In the genomic region with DNA sequence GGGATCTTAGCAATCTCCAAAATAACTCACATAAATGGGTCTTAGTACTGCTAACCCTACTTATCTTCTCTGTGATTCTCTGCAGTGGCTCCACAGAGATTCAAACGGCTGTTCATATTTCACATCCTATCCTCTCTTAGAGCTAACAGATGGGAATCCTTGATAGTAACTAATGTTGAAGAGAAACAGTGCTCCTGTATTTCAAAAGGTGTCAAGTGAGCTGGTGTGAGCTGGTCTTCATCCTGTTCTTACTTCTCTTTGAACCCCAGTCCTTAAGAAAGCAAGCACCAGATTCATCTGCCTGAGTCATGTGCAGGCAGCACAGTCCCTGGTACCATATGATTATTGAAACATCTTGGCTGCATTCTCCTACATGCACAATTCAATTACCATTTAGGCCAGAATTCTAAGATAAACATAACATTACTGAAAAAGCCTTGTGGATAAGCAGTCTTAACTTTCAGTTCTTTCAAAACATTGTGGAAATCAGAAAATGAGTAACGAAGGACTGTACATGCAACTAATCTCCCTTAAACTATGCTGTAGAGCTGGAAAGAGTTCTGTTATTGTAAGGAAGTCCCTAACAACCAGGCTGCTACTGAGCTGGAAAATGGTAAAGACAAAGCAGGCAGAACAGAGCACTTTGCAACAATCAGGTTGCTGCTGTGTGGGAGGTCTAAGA, we compare ENCODE assay signal across 15 cellular contexts.
DNase-seq lines count a peak whose midpoint lies in the region; ATAC-seq and TF ChIP-seq lines count a peak whose summit lies in the region.
"Had no signal": no experiment of that assay in that cellular context is flagged by ENCODE, and none has a peak within 500 bp of the region (broad histone marks: within the 10 kb centered on the region; RNA-seq: fewer than 3 reads in every experiment).

No MANE protein-coding gene starts in this region.

- peak; percentile 80 for DNase-seq in adipocyte (ENCODE audit: low read depth)
- DNase-seq in fibroblast of gingiva (ENCODE audit: low read depth) = peak; percentile 80
- DNase-seq in mucosa of descending colon = no peak
- DNase-seq in aorta = no peak
- DNase-seq in iPS-NIHi11 (ENCODE audit: low spot score) = no peak
- DNase-seq in NCI-H1048 (lab: John Stamatoyannopoulos, UW) = no peak
- DNase-seq: activated B cell treated with CpG ODN at 0.5 μM for 24 hours; adrenal gland; erythroblast; GF-D8; MG63; stimulated activated CD4-positive, alpha-beta T cell treated with anti-CD3 and anti-CD28 coated beads, Interleukin-4, amount 100 ng/mL, for 24 hours; T-helper 2 cell had no signal

- no peak overlapping the region for H3K9ac ChIP-seq in adipocyte (ENCODE audit: low read length)
- H3K9ac ChIP-seq: BLaER1 treated with 17β-estradiol and CSF1 and Interleukin-3, amounts not matched to agents 10 nM and 100 nM had no signal

- TF ChIP-seq CTCF in mucosa of descending colon (IDR thresholded peaks at IDR 0.05) = no peak

- no peaks in the 10 kb centered on the region for H3K4me1 ChIP-seq in adipocyte (ENCODE audit: control insufficient read depth, insufficient read depth, low read length)
- H3K4me1 ChIP-seq in mucosa of descending colon (ENCODE audit: low read depth) = no peaks in the 10 kb centered on the region
- H3K4me1 ChIP-seq in aorta (ENCODE audit: control insufficient read depth in 1 of 2, insufficient read depth in 2 of 2, low read length in 2 of 2) = peaks cover 3 to 16% of the 10 kb centered on the region in 2 donors
- H3K4me1 ChIP-seq: adrenal gland; BLaER1 treated with 17β-estradiol and CSF1 and Interleukin-3, amounts not matched to agents 10 nM and 100 nM had no signal

- ATAC-seq in mucosa of descending colon = peak; percentile 19
- no peak for ATAC-seq in aorta (ENCODE audit: low FRiP score)
- ATAC-seq in HG03571 (IDR thresholded peaks at IDR 0.05; ENCODE audit: unreplicated experiment) = no peak

- no peaks in the 10 kb centered on the region for H3K9me3 ChIP-seq in adipocyte (ENCODE audit: control insufficient read depth, low read length)
- no peaks in the 10 kb centered on the region for H3K9me3 ChIP-seq in mucosa of descending colon
- H3K9me3 ChIP-seq in aorta (ENCODE audit: control insufficient read depth, low read length) = no peaks in the 10 kb centered on the region
- H3K9me3 ChIP-seq: adrenal gland; BLaER1 treated with 17β-estradiol and CSF1 and Interleukin-3, amounts not matched to agents 10 nM and 100 nM; MG63 had no signal

- H3K36me3 ChIP-seq in adipocyte (ENCODE audit: control insufficient read depth, insufficient read depth, low read length, severe bottlenecking) (peaks cover 13% of the 10 kb centered on the region), mucosa of descending colon (ENCODE audit: low read depth) (no peaks in the 10 kb centered on the region), aorta (ENCODE audit: control insufficient read depth in 1 of 2, insufficient read depth in 2 of 2, low read length in 1 of 2) (peaks cover 0 to 2% of the 10 kb centered on the region in 2 donors)
- H3K36me3 ChIP-seq: adrenal gland, MG63 had no signal

- H3K27me3 ChIP-seq in adipocyte (replicated peaks; ENCODE audit: control insufficient read depth, insufficient read depth, low read length) (no peaks in the 10 kb centered on the region), aorta (ENCODE audit: control insufficient read depth in 1 of 2, insufficient read depth in 2 of 2, low read length in 1 of 2) (no peaks in the 10 kb centered on the region)
- H3K27me3 ChIP-seq: adrenal gland; BLaER1 treated with 17β-estradiol and CSF1 and Interleukin-3, amounts not matched to agents 10 nM and 100 nM; MG63 had no signal

- WGBS in aorta, 2 donors = 49 to 50% methylated on average over 2 of the region's 2 CpGs

- no peak overlapping the region for H3K4me3 ChIP-seq in adipocyte (ENCODE audit: low read length)
- H3K4me3 ChIP-seq in mucosa of descending colon = no peak overlapping the region
- H3K4me3 ChIP-seq in aorta (ENCODE audit: low read length in 2 of 2) = no peak overlapping the region
- H3K4me3 ChIP-seq: adrenal gland; BLaER1 treated with 17β-estradiol and CSF1 and Interleukin-3, amounts not matched to agents 10 nM and 100 nM; MG63 had no signal

- intact Hi-C loops in mucosa of descending colon (cut with DNase I, micrococcal nuclease) (no loop called here), aorta (cut with DNase I) (no loop called here)

- H3K27ac ChIP-seq in aorta (ENCODE audit: low read depth in 1 of 2, low read length in 2 of 2) = peak overlapping the region; percentile 43 to 51
- H3K27ac ChIP-seq: adrenal gland; BLaER1 treated with 17β-estradiol and CSF1 and Interleukin-3, amounts not matched to agents 10 nM and 100 nM had no signal

Comparison
In these comparisons a context has a peak if more than half of its experiments do, and no peak if none do; other contexts are left out.
1. DNase-seq: peak in adipocyte (single experiment) and fibroblast of gingiva (single experiment); none in mucosa of descending colon (0 of 3), aorta (0 of 2), iPS-NIHi11 (single experiment) and NCI-H1048 (single experiment).